20 cellular contexts compared by ENCODE assay signal in genomic region chr14:104335176-104335575, GRCh38.
"Had no signal": no experiment of that assay in that cellular context is flagged by ENCODE, and none has a peak within 500 bp of the region (broad histone marks: within the 10 kb centered on the region; RNA-seq: fewer than 3 reads in every experiment).

No MANE protein-coding gene starts in this region.

- H3K4me3 Mint-ChIP-seq: activated CD8-positive, alpha-beta T cell treated with anti-CD3 and anti-CD28 coated beads for 36 hours; activated naive CD8-positive, alpha-beta T cell treated with anti-CD3 and anti-CD28 coated beads, Interleukin-2, amount 10 ng/mL, durations not matched to agents 7 days and 5 days; T-helper 1 cell treated with Interleukin-12 subunit alpha and Interleukin-12 subunit beta and Interleukin-4 antibody, amounts not matched to agents 30 μg/mL and 1 μg/mL, for 36 hours had no signal

- H3K9me3 ChIP-seq: adrenal gland had no signal

- H3K27me3 ChIP-seq: adrenal gland, Peyer's patch had no signal

- ATAC-seq: activated CD4-positive, CD25-positive, alpha-beta regulatory T cell treated with anti-CD3 and anti-CD28 coated beads, Interleukin-2, amount 50 U/mL, for 24 hours; activated CD8-positive, alpha-beta T cell treated with anti-CD3 and anti-CD28 coated beads for 36 hours had no signal

- H3K4me1 Mint-ChIP-seq: activated naive CD8-positive, alpha-beta T cell treated with anti-CD3 and anti-CD28 coated beads, Interleukin-2, amount 10 ng/mL, durations not matched to agents 7 days and 5 days had no signal

- H3K27ac ChIP-seq: adrenal gland, Peyer's patch, RWPE1 had no signal

- H3K4me3 ChIP-seq: adrenal gland, Peyer's patch had no signal

- H3K4me1 ChIP-seq: adrenal gland, Peyer's patch had no signal

- DNase-seq: activated CD4-positive, alpha-beta T cell treated with anti-CD3 and anti-CD28 coated beads for 4 hours; activated CD8-positive, alpha-beta T cell treated with anti-CD3 and anti-CD28 coated beads for 36 hours; activated naive CD4-positive, alpha-beta T cell treated with anti-CD3 and anti-CD28 coated beads, Interleukin-2, amount 50 U/mL, for 16 hours; activated naive CD8-positive, alpha-beta T cell treated with anti-CD3 and anti-CD28 coated beads, Interleukin-2, amount 10 ng/mL, durations not matched to agents 7 days and 5 days; activated T-cell treated with anti-CD3 and anti-CD28 coated beads for 4 hours; anterior cingulate cortex; cerebellar nuclear complex; Kasumi-1; KBM-7; NCI-H146; NCI-H187 treated with DMSO at 0.1 percent for 48 hours; NCI-H2171; NCI-H446 treated with DMSO at 0.1 percent for 48 hours; NCI-H524 treated with DMSO at 0.1 percent for 48 hours; SHP77 had no signal

- H3K36me3 ChIP-seq: adrenal gland, Peyer's patch had no signal

- H3K27ac Mint-ChIP-seq: activated CD8-positive, alpha-beta T cell treated with anti-CD3 and anti-CD28 coated beads for 36 hours; activated naive CD8-positive, alpha-beta T cell treated with anti-CD3 and anti-CD28 coated beads, Interleukin-2, amount 10 ng/mL, durations not matched to agents 7 days and 5 days; T-helper 1 cell treated with Interleukin-12 subunit alpha and Interleukin-12 subunit beta and Interleukin-4 antibody, amounts not matched to agents 30 μg/mL and 1 μg/mL, for 36 hours had no signal
